Comparison of ENCODE assay signal across 23 cellular contexts in genomic region chr10:75433216-75433615, GRCh38. TPM values are rescaled to one million over a fixed set of nuclear protein-coding genes. Genes with fewer than 3 reads are reported as not detected.
"Had no signal": no experiment of that assay in that cellular context is flagged by ENCODE, and none has a peak within 500 bp of the region (broad histone marks: within the 10 kb centered on the region; RNA-seq: fewer than 3 reads in every experiment).

No MANE protein-coding gene starts in this region.

- DNase-seq: activated CD4-positive, alpha-beta T cell treated with anti-CD3 and anti-CD28 coated beads, Interleukin-2, amount 10 ng/mL, durations not matched to agents 24 days and 14 days; activated CD4-positive, CD25-positive, alpha-beta regulatory T cell; activated CD8-positive, alpha-beta memory T cell treated with anti-CD3 and anti-CD28 coated beads, Interleukin-2, amount 50 U/mL, for 48 hours; activated CD8-positive, alpha-beta T cell treated with anti-CD3 and anti-CD28 coated beads, Interleukin-2, amount 10 ng/mL, durations not matched to agents 7 days and 5 days; activated naive CD4-positive, alpha-beta T cell; activated naive CD8-positive, alpha-beta T cell treated with anti-CD3 and anti-CD28 coated beads, Interleukin-2, amount 10 ng/mL, durations not matched to agents 7 days and 5 days; anterior cingulate cortex; cerebellar nuclear complex; effector CD8-positive, alpha-beta T cell; foreskin melanocyte; head of caudate nucleus; islet precursor cell; left lung; naive thymus-derived CD8-positive, alpha-beta T cell; sigmoid colon; spleen; stomach; SW 1271; testis; upper lobe of right lung had no signal

- H3K9me3 Mint-ChIP-seq: activated CD4-positive, alpha-beta T cell treated with anti-CD3 and anti-CD28 coated beads, Interleukin-2, amount 10 ng/mL, durations not matched to agents 24 days and 14 days; activated naive CD8-positive, alpha-beta T cell treated with anti-CD3 and anti-CD28 coated beads, Interleukin-2, amount 10 ng/mL, durations not matched to agents 7 days and 5 days; memory B cell had no signal

- H3K4me3 ChIP-seq: ovary, sigmoid colon, spleen, stomach, testis had no signal

- H3K36me3 Mint-ChIP-seq: activated naive CD8-positive, alpha-beta T cell treated with anti-CD3 and anti-CD28 coated beads, Interleukin-2, amount 10 ng/mL, durations not matched to agents 7 days and 5 days; memory B cell; naive thymus-derived CD8-positive, alpha-beta T cell had no signal

- H3K4me1 Mint-ChIP-seq: activated CD4-positive, alpha-beta T cell treated with anti-CD3 and anti-CD28 coated beads, Interleukin-2, amount 10 ng/mL, durations not matched to agents 24 days and 14 days; memory B cell had no signal

- ATAC-seq: activated CD8-positive, alpha-beta T cell treated with anti-CD3 and anti-CD28 coated beads, Interleukin-2, amount 10 ng/mL, durations not matched to agents 7 days and 5 days; left lung; naive thymus-derived CD8-positive, alpha-beta T cell; upper lobe of right lung had no signal

- H3K27ac Mint-ChIP-seq: activated CD4-positive, alpha-beta T cell treated with anti-CD3 and anti-CD28 coated beads, Interleukin-2, amount 10 ng/mL, durations not matched to agents 24 days and 14 days; activated CD8-positive, alpha-beta T cell treated with anti-CD3 and anti-CD28 coated beads, Interleukin-2, amount 10 ng/mL, durations not matched to agents 7 days and 5 days; activated naive CD8-positive, alpha-beta T cell treated with anti-CD3 and anti-CD28 coated beads, Interleukin-2, amount 10 ng/mL, durations not matched to agents 7 days and 5 days; memory B cell; naive thymus-derived CD8-positive, alpha-beta T cell had no signal

- H3K4me3 Mint-ChIP-seq: activated CD4-positive, alpha-beta T cell treated with anti-CD3 and anti-CD28 coated beads, Interleukin-2, amount 10 ng/mL, durations not matched to agents 24 days and 14 days; activated CD8-positive, alpha-beta T cell treated with anti-CD3 and anti-CD28 coated beads, Interleukin-2, amount 10 ng/mL, durations not matched to agents 7 days and 5 days; activated naive CD8-positive, alpha-beta T cell treated with anti-CD3 and anti-CD28 coated beads, Interleukin-2, amount 10 ng/mL, durations not matched to agents 7 days and 5 days; memory B cell had no signal

- H3K9me3 ChIP-seq: left lung, ovary, sigmoid colon, spleen, stomach, testis, upper lobe of right lung had no signal

- H3K27me3 ChIP-seq: left lung, ovary, sigmoid colon, stomach, testis, upper lobe of right lung had no signal

- H3K27ac ChIP-seq: left lung, ovary, sigmoid colon, spleen, stomach, testis, upper lobe of right lung had no signal

- H3K36me3 ChIP-seq: left lung, ovary, sigmoid colon, spleen, stomach, upper lobe of right lung had no signal

RNA-seq across cellular contexts. Expression of gene LRMDA, which starts 1.8 kb away (rescaled TPM):
- total RNA-seq: activated CD4-positive, alpha-beta T cell treated with anti-CD3 and anti-CD28 coated beads, Interleukin-2, amount 10 ng/mL, durations not matched to agents 24 days and 14 days; activated CD8-positive, alpha-beta T cell treated with anti-CD3 and anti-CD28 coated beads, Interleukin-2, amount 10 ng/mL, durations not matched to agents 7 days and 5 days; activated naive CD8-positive, alpha-beta T cell treated with anti-CD3 and anti-CD28 coated beads, Interleukin-2, amount 10 ng/mL, durations not matched to agents 7 days and 5 days; naive thymus-derived CD8-positive, alpha-beta T cell; T-helper 2 cell treated with Interferon-gamma antibody and Interleukin-4, amounts not matched to agents 100 ng/mL and 5 ng/mL, for 36 hours had no signal
- polyA plus RNA-seq: naive thymus-derived CD8-positive, alpha-beta T cell had no signal

RNA-seq across cellular contexts. Expression of gene ZNF503, which starts 31.7 kb away (rescaled TPM):
- polyA plus RNA-seq: naive thymus-derived CD8-positive, alpha-beta T cell had no signal
